ENCODE assay signal across 8 cellular contexts in the genomic region with DNA sequence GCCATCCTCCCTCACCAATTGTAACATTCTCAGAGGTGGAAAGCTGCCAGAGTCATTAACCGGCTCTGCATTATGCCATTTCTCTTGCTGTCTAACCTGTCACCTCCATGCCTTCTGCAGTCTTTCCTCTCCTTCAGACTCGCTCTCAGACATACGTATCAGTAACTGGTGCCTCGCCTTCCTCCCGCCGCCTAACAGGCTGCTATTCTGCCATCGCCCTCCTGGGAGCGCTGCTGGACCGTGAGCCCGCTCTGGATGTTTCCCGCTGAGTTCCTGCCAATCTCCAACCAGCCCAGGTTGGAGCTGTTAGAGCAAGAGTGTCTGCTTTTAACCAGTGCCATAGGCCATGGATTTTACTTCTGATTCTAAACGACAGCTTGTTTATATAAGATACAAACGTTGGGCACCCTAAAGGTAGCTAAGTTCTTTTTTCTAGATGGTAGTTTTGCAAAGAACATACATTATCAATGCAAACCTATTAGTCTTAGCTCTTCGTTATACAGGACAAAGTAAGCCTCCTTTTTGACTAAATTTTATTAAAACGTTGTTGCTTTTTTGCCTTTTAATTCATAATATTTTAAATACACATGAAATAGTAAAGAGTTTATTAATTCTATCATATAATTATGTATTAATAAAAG. TPM values are rescaled to one million over a fixed set of nuclear protein-coding genes. Genes with fewer than 3 reads are reported as not detected.
DNase-seq lines count a peak whose midpoint lies in the region; ATAC-seq, FAIRE-seq and TF ChIP-seq lines count a peak whose summit lies in the region.

No MANE protein-coding gene starts in this region.

- H3K27me3 ChIP-seq in bronchial epithelial cell (ENCODE audit: control insufficient read depth, insufficient read depth, low read length) = no peaks in the 10 kb centered on the region

- POLR2A ChIA-PET in activated B cell treated with CpG ODN at 0.5 μM for 24 hours (lab: Charles Lee) = no interaction called here

- ATAC-seq in HG02763 (IDR thresholded peaks at IDR 0.05; ENCODE audit: unreplicated experiment) = peak; percentile 79
- peak; percentile 28 for ATAC-seq in activated B cell treated with CpG ODN at 0.5 μM for 24 hours (ENCODE audit: low read depth)

- intact Hi-C loops in activated B cell treated with CpG ODN at 0.5 μM for 24 hours (cut with micrococcal nuclease) (loop anchor here (1.0 kb wide), 1 partner anchor 90 kb away; no protein-coding TSS in a partner anchor), kidney (cut with DNase I) (loop anchor here (10.0 kb wide), 1 partner anchor 95 kb away; no protein-coding TSS in a partner anchor)

- no peaks in the 10 kb centered on the region for H3K9me3 Mint-ChIP-seq in activated B cell treated with CpG ODN at 0.5 μM for 24 hours

- no peak for FAIRE-seq in bronchial epithelial cell (lab: Jason Lieb, UNC)
- peak; percentile 21 for FAIRE-seq in kidney (lab: Jason Lieb, UNC)

- DNase-seq in NCI-H2107 treated with DMSO at 0.1 percent for 48 hours (lab: John Stamatoyannopoulos, UW; ENCODE audit: unreplicated experiment) (peak; percentile 48), NCI-H2107 (lab: John Stamatoyannopoulos, UW) (no peak), NCI-H1105 (lab: John Stamatoyannopoulos, UW) (peak; percentile 46), activated B cell treated with CpG ODN at 0.5 μM for 24 hours (no peak), bronchial epithelial cell (ENCODE audit: low read depth) (peak; percentile 47), kidney (peak; percentile 85)
- peak; percentile 68 for DNase-seq in stimulated activated CD4-positive, alpha-beta T cell treated with anti-CD3 and anti-CD28 coated beads, Interleukin-1b, Interleukin-23, amount 100 ng/mL, for 48 hours

- CTCF ChIA-PET in activated B cell treated with CpG ODN at 0.5 μM for 24 hours (lab: Charles Lee) = no interaction called here

- no peaks in the 10 kb centered on the region for H3K4me1 ChIP-seq in kidney (ENCODE audit: control insufficient read depth in 1 of 2, insufficient read depth in 1 of 2, low read depth in 1 of 2, low read length in 2 of 2)

- peaks cover 3% of the 10 kb centered on the region for H3K4me1 Mint-ChIP-seq in activated B cell treated with CpG ODN at 0.5 μM for 24 hours

- peaks cover 12% of the 10 kb centered on the region for H3K27me3 Mint-ChIP-seq in activated B cell treated with CpG ODN at 0.5 μM for 24 hours

- H3K4me3 Mint-ChIP-seq in activated B cell treated with CpG ODN at 0.5 μM for 24 hours = no peak overlapping the region

- H3K27ac ChIP-seq in kidney (ENCODE audit: low read depth in 2 of 2, low read length in 2 of 2) = no peak overlapping the region

- peak overlapping the region in 1 of 2 donors; percentile 14 for H3K9ac ChIP-seq in kidney (ENCODE audit: low read length in 2 of 2)

- H3K9me3 ChIP-seq in kidney (ENCODE audit: control insufficient read depth in 1 of 2, low read length in 2 of 2) = no peaks in the 10 kb centered on the region

- H3K4me3 ChIP-seq in bronchial epithelial cell (ENCODE audit: low read depth, low read length) (no peak overlapping the region), kidney (ENCODE audit: low read length in 2 of 2) (no peak overlapping the region)

- H3K27ac Mint-ChIP-seq in activated B cell treated with CpG ODN at 0.5 μM for 24 hours = no peak overlapping the region

- no peaks in the 10 kb centered on the region for H3K36me3 Mint-ChIP-seq in activated B cell treated with CpG ODN at 0.5 μM for 24 hours (ENCODE audit: low read depth)

- TF ChIP-seq CTCF in activated B cell treated with CpG ODN at 0.5 μM for 24 hours (IDR thresholded peaks at IDR 0.05) = no peak
- peak; percentile 97 for TF ChIP-seq CTCF in bronchial epithelial cell (IDR thresholded peaks at IDR 0.05; ENCODE audit: insufficient read depth, low read length, severe bottlenecking)
- TF ChIP-seq CTCF in kidney (IDR thresholded peaks at IDR 0.05; ENCODE audit: borderline replicate concordance, extremely low read depth, insufficient read depth) = peak; percentile 82

- H3K36me3 ChIP-seq in bronchial epithelial cell (ENCODE audit: control insufficient read depth, insufficient read depth, low read length) = no peaks in the 10 kb centered on the region
- no peaks in the 10 kb centered on the region for H3K36me3 ChIP-seq in kidney (ENCODE audit: control insufficient read depth in 1 of 2, insufficient read depth in 2 of 2, low read length in 2 of 2)

RNA-seq across cellular contexts. Expression of gene NEIL3, which starts 59.5 kb away (rescaled TPM):
- total RNA-seq in activated B cell treated with CpG ODN at 0.5 μM for 24 hours = 0.15 and 0.35 TPM in 2 replicates
- total RNA-seq in bronchial epithelial cell = 0.53 and 0.90 TPM in 2 replicates
- 0.35 TPM for total RNA-seq in kidney
- polyA plus RNA-seq in kidney (ENCODE audit: insufficient read depth, low read depth, low replicate concordance) = not detected

Comparison
In these comparisons a context has a peak if more than half of its experiments do, and no peak if none do; other contexts are left out.
1. DNase-seq: peak in NCI-H2107 treated with DMSO at 0.1 percent for 48 hours (single experiment), NCI-H1105 (single experiment), bronchial epithelial cell (single experiment), kidney (single experiment) and stimulated activated CD4-positive, alpha-beta T cell treated with anti-CD3 and anti-CD28 coated beads, Interleukin-1b, Interleukin-23, amount 100 ng/mL, for 48 hours (single experiment); none in NCI-H2107 (single experiment) and activated B cell treated with CpG ODN at 0.5 μM for 24 hours (single experiment).